ENCODE assay signal across 13 cellular contexts in genomic region chr6:132153221-132153896, GRCh38.
A peak's percentile ranks its signal among the peaks of the same experiment; 100 is the strongest.
DNase-seq lines count a peak whose midpoint lies in the region; ATAC-seq and TF ChIP-seq lines count a peak whose summit lies in the region.
"Had no signal": no experiment of that assay in that cellular context is flagged by ENCODE, and none has a peak within 500 bp of the region (broad histone marks: within the 10 kb centered on the region; RNA-seq: fewer than 3 reads in every experiment).

No MANE protein-coding gene starts in this region.

- H3K27me3 ChIP-seq in right atrium auricular region (no peaks in the 10 kb centered on the region), right cardiac atrium (ENCODE audit: control insufficient read depth, insufficient read depth) (no peaks in the 10 kb centered on the region), ascending aorta (no peaks in the 10 kb centered on the region), kidney epithelial cell (ENCODE audit: control insufficient read depth, insufficient read depth, low read length) (no peaks in the 10 kb centered on the region)
- H3K27me3 ChIP-seq: heart left ventricle had no signal

- H3K27ac ChIP-seq in right atrium auricular region (peak overlapping the region; percentile 5 to 7), right cardiac atrium (ENCODE audit: low read length) (no peak overlapping the region), ascending aorta (peak overlapping the region; percentile 56 to 59)

- H3K4me3 ChIP-seq in right atrium auricular region (no peak overlapping the region), right cardiac atrium (ENCODE audit: low read length) (no peak overlapping the region), ascending aorta (peak overlapping the region in 1 of 2 donors; percentile 45), kidney epithelial cell (ENCODE audit: low read depth, low read length) (no peak overlapping the region)
- H3K4me3 ChIP-seq: heart left ventricle had no signal

- DNase-seq in right atrium auricular region (ENCODE audit: low spot score) (no peak), right cardiac atrium (no peak), ascending aorta (ENCODE audit: low spot score in 2 of 2) (no peak), kidney epithelial cell (ENCODE audit: low read depth) (peak; percentile 38), posterior vena cava (ENCODE audit: low spot score) (no peak), NCI-H226 (no peak)
- no peak for DNase-seq in activated effector memory CD4-positive, alpha-beta T cell treated with anti-CD3 and anti-CD28 coated beads, Interleukin-2, amount 50 U/mL, for 16 hours
- DNase-seq: 8988T; activated CD4-positive, alpha-beta T cell treated with anti-CD3 and anti-CD28 coated beads for 36 hours; activated T-cell treated with anti-CD3 and anti-CD28 coated beads, Interleukin-2, amount 50 U/mL, for 48 hours; heart left ventricle; NCI-H345 had no signal

- TF ChIP-seq CTCF in right atrium auricular region (IDR thresholded peaks at IDR 0.05) (no peak), ascending aorta (IDR thresholded peaks at IDR 0.05) (no peak), kidney epithelial cell (IDR thresholded peaks at IDR 0.05; ENCODE audit: insufficient read depth, low read length, poor library complexity, severe bottlenecking) (no peak)

- intact Hi-C loops in right cardiac atrium (cut with DNase I) (loop anchor here in 1 of 4 donors (10.0 kb wide), 1 partner anchor 199 kb away; the partner anchor contains the start of gene CCN2), ascending aorta (cut with DNase I) (no loop called here), posterior vena cava (cut with DNase I) (no loop called here)

- WGBS in right cardiac atrium: 67% methylated on average over 9 of the region's 9 CpGs

- no peak for ATAC-seq in right cardiac atrium
- no peak for ATAC-seq in GM19328 (IDR thresholded peaks at IDR 0.05; ENCODE audit: unreplicated experiment)
- ATAC-seq: activated CD4-positive, alpha-beta T cell treated with anti-CD3 and anti-CD28 coated beads for 36 hours had no signal

- H3K36me3 ChIP-seq in right atrium auricular region: no peaks in the 10 kb centered on the region
- no peaks in the 10 kb centered on the region for H3K36me3 ChIP-seq in ascending aorta
- H3K36me3 ChIP-seq in kidney epithelial cell (ENCODE audit: control insufficient read depth, insufficient read depth, low read length): no peaks in the 10 kb centered on the region
- H3K36me3 ChIP-seq: heart left ventricle had no signal

- H3K4me1 ChIP-seq in right atrium auricular region: no peaks in the 10 kb centered on the region
- H3K4me1 ChIP-seq in right cardiac atrium (ENCODE audit: control insufficient read depth, insufficient read depth, low read length): no peaks in the 10 kb centered on the region
- H3K4me1 ChIP-seq in ascending aorta: no peaks in the 10 kb centered on the region
- H3K4me1 ChIP-seq: heart left ventricle had no signal

- no peaks in the 10 kb centered on the region for H3K9me3 ChIP-seq in right atrium auricular region
- H3K9me3 ChIP-seq in right cardiac atrium (ENCODE audit: control insufficient read depth, low read length): no peaks in the 10 kb centered on the region
- no peaks in the 10 kb centered on the region for H3K9me3 ChIP-seq in ascending aorta
- H3K9me3 ChIP-seq: heart left ventricle had no signal
